In genomic region chr1:88276158-88276557, GRCh38 we compare ENCODE assay signal across 16 cellular contexts.
A peak's percentile ranks its signal among the peaks of the same experiment; 100 is the strongest.
DNase-seq lines count a peak whose midpoint lies in the region; FAIRE-seq and TF ChIP-seq lines count a peak whose summit lies in the region.
"Had no signal": no experiment of that assay in that cellular context is flagged by ENCODE, and none has a peak within 500 bp of the region (broad histone marks: within the 10 kb centered on the region; RNA-seq: fewer than 3 reads in every experiment).

No MANE protein-coding gene starts in this region.

- no peak for TF ChIP-seq POLR2A in GM12892 (IDR thresholded peaks at IDR 0.05; ENCODE audit: low read depth, low read length)

- peak; percentile 61 for FAIRE-seq in GM12892 (lab: Jason Lieb, UNC)
- FAIRE-seq: colon had no signal

- H3K27ac ChIP-seq in epithelial cell of prostate = no peak overlapping the region
- H3K27ac ChIP-seq: gastroesophageal sphincter had no signal

- no peak overlapping the region for H3K4me3 ChIP-seq in skeletal muscle cell (ENCODE audit: low read depth, low read length)
- H3K4me3 ChIP-seq: gastroesophageal sphincter had no signal

- DNase-seq in GM12892 (ENCODE audit: insufficient read length) (no peak), NCI-H226 (peak; percentile 67), epithelial cell of prostate (ENCODE audit: low read depth, low spot score) (peak; percentile 29), skeletal muscle cell (ENCODE audit: low read depth) (peak; percentile 34), NCI-H2196 treated with DMSO at 0.1 percent for 48 hours (lab: John Stamatoyannopoulos, UW; ENCODE audit: unreplicated experiment) (no peak), medulla oblongata (ENCODE audit: extremely low spot score) (no peak)
- DNase-seq in activated CD4-positive, alpha-beta T cell treated with anti-CD3 and anti-CD28 coated beads for 4 hours = no peak
- DNase-seq: activated CD4-positive, CD25-positive, alpha-beta regulatory T cell; activated CD8-positive, alpha-beta memory T cell treated with anti-CD3 and anti-CD28 coated beads, Interleukin-2, amount 50 U/mL, for 48 hours; H7; islet precursor cell; MM.1S; retina; stimulated activated naive CD4-positive, alpha-beta T cell had no signal

Comparison
In these comparisons a context has a peak if more than half of its experiments do, and no peak if none do; other contexts are left out.
1. DNase-seq: peak in NCI-H226 (single experiment), epithelial cell of prostate (single experiment) and skeletal muscle cell (single experiment); none in GM12892 (single experiment), activated CD4-positive, alpha-beta T cell treated with anti-CD3 and anti-CD28 coated beads for 4 hours (0 of 2), NCI-H2196 treated with DMSO at 0.1 percent for 48 hours (single experiment) and medulla oblongata (single experiment).